ENCODE assay signal across 1 cellular context in genomic region chr20:37687478-37687805, GRCh38.
TF ChIP-seq lines count a peak whose summit lies in the region.

No MANE protein-coding gene starts in this region.

TF ChIP-seq in HEK293, 187 proteins besides CTCF, POLR2A, EP300 and RAD21 (continued from another document):
- TF ChIP-seq, protein P1, sequence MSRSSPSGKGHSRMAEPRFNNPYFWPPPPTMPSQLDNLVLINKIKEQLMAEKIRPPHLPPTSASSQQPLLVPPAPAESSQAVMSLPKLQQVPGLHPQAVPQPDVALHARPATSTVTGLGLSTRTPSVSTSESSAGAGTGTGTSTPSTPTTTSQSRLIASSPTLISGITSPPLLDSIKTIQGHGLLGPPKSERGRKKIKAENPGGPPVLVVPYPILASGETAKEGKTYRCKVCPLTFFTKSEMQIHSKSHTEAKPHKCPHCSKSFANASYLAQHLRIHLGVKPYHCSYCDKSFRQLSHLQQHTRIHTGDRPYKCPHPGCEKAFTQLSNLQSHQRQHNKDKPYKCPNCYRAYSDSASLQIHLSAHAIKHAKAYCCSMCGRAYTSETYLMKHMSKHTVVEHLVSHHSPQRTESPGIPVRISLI (tag by site-specific recombination; IDR thresholded peaks at IDR 0.05): 0 out of 2 replicates have a peak, but pooled peaks have one; percentile 26
- TF ChIP-seq ZNF596 (tag by site-specific recombination; IDR thresholded peaks at IDR 0.05) (no peak), ZNF48 (tag by site-specific recombination; IDR thresholded peaks at IDR 0.05) (no peak), ZNF629 (tag by site-specific recombination; IDR thresholded peaks at IDR 0.05) (no peak)
- TF ChIP-seq, protein P2, sequence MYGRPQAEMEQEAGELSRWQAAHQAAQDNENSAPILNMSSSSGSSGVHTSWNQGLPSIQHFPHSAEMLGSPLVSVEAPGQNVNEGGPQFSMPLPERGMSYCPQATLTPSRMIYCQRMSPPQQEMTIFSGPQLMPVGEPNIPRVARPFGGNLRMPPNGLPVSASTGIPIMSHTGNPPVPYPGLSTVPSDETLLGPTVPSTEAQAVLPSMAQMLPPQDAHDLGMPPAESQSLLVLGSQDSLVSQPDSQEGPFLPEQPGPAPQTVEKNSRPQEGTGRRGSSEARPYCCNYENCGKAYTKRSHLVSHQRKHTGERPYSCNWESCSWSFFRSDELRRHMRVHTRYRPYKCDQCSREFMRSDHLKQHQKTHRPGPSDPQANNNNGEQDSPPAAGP (tag by site-specific recombination; IDR thresholded peaks at IDR 0.05): no peak
